1 cellular context compared by ENCODE assay signal in genomic region chr6:16020259-16020658, GRCh38.
A peak's percentile ranks its signal among the peaks of the same experiment; 100 is the strongest.
TF ChIP-seq lines count a peak whose summit lies in the region.

No MANE protein-coding gene starts in this region.

TF ChIP-seq in K562, 482 proteins besides CTCF, POLR2A, EP300 and RAD21 (continued from another document):
- TF ChIP-seq, protein P1, sequence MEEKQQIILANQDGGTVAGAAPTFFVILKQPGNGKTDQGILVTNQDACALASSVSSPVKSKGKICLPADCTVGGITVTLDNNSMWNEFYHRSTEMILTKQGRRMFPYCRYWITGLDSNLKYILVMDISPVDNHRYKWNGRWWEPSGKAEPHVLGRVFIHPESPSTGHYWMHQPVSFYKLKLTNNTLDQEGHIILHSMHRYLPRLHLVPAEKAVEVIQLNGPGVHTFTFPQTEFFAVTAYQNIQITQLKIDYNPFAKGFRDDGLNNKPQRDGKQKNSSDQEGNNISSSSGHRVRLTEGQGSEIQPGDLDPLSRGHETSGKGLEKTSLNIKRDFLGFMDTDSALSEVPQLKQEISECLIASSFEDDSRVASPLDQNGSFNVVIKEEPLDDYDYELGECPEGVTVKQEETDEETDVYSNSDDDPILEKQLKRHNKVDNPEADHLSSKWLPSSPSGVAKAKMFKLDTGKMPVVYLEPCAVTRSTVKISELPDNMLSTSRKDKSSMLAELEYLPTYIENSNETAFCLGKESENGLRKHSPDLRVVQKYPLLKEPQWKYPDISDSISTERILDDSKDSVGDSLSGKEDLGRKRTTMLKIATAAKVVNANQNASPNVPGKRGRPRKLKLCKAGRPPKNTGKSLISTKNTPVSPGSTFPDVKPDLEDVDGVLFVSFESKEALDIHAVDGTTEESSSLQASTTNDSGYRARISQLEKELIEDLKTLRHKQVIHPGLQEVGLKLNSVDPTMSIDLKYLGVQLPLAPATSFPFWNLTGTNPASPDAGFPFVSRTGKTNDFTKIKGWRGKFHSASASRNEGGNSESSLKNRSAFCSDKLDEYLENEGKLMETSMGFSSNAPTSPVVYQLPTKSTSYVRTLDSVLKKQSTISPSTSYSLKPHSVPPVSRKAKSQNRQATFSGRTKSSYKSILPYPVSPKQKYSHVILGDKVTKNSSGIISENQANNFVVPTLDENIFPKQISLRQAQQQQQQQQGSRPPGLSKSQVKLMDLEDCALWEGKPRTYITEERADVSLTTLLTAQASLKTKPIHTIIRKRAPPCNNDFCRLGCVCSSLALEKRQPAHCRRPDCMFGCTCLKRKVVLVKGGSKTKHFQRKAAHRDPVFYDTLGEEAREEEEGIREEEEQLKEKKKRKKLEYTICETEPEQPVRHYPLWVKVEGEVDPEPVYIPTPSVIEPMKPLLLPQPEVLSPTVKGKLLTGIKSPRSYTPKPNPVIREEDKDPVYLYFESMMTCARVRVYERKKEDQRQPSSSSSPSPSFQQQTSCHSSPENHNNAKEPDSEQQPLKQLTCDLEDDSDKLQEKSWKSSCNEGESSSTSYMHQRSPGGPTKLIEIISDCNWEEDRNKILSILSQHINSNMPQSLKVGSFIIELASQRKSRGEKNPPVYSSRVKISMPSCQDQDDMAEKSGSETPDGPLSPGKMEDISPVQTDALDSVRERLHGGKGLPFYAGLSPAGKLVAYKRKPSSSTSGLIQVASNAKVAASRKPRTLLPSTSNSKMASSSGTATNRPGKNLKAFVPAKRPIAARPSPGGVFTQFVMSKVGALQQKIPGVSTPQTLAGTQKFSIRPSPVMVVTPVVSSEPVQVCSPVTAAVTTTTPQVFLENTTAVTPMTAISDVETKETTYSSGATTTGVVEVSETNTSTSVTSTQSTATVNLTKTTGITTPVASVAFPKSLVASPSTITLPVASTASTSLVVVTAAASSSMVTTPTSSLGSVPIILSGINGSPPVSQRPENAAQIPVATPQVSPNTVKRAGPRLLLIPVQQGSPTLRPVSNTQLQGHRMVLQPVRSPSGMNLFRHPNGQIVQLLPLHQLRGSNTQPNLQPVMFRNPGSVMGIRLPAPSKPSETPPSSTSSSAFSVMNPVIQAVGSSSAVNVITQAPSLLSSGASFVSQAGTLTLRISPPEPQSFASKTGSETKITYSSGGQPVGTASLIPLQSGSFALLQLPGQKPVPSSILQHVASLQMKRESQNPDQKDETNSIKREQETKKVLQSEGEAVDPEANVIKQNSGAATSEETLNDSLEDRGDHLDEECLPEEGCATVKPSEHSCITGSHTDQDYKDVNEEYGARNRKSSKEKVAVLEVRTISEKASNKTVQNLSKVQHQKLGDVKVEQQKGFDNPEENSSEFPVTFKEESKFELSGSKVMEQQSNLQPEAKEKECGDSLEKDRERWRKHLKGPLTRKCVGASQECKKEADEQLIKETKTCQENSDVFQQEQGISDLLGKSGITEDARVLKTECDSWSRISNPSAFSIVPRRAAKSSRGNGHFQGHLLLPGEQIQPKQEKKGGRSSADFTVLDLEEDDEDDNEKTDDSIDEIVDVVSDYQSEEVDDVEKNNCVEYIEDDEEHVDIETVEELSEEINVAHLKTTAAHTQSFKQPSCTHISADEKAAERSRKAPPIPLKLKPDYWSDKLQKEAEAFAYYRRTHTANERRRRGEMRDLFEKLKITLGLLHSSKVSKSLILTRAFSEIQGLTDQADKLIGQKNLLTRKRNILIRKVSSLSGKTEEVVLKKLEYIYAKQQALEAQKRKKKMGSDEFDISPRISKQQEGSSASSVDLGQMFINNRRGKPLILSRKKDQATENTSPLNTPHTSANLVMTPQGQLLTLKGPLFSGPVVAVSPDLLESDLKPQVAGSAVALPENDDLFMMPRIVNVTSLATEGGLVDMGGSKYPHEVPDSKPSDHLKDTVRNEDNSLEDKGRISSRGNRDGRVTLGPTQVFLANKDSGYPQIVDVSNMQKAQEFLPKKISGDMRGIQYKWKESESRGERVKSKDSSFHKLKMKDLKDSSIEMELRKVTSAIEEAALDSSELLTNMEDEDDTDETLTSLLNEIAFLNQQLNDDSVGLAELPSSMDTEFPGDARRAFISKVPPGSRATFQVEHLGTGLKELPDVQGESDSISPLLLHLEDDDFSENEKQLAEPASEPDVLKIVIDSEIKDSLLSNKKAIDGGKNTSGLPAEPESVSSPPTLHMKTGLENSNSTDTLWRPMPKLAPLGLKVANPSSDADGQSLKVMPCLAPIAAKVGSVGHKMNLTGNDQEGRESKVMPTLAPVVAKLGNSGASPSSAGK (IDR thresholded peaks at IDR 0.05), result peak; percentile 29; the same call in 1 of the 2 replicates
- TF ChIP-seq ELF4 (CRISPR knock-in tag; IDR thresholded peaks at IDR 0.05) (0 out of 2 replicates have a peak, but pooled peaks have one; percentile 5), MCM3 (IDR thresholded peaks at IDR 0.05) (0 out of 2 replicates have a peak, but pooled peaks have one; percentile 44), DIDO1 (tag; IDR thresholded peaks at IDR 0.05; ENCODE audit: low read depth) (0 out of 2 replicates have a peak, but pooled peaks have one; percentile 27), TCF3 (CRISPR knock-in tag; IDR thresholded peaks at IDR 0.05) (0 out of 2 replicates have a peak, but pooled peaks have one; percentile 3), DPF2 (IDR thresholded peaks at IDR 0.05) (0 out of 2 replicates have a peak, but pooled peaks have one; percentile 15)
